Comparison of ENCODE assay signal across 20 cellular contexts in the genomic region with DNA sequence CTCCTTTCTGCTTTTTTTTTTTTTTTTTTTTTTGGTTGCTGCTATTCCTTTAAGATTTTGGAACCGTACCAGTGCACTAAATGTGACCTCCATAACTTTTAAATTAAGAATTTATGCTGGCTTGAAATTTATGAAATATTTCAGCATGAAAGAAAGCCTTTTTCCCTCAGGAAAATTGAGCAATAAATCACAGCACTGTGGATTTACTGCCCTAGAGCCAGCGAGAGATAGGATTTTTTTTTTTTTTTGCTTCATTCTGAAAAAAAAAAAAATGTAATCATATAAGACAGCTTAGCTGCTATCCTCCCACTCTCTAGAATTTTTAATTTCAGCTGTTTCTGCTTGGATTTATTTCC.
"Had no signal": no experiment of that assay in that cellular context is flagged by ENCODE, and none has a peak within 500 bp of the region (broad histone marks: within the 10 kb centered on the region; RNA-seq: fewer than 3 reads in every experiment).

No MANE protein-coding gene starts in this region.

- H2AFZ ChIP-seq: hepatocyte, neural progenitor cell had no signal

- H3K4me3 ChIP-seq: colonic mucosa, hepatocyte, mucosa of descending colon, neural progenitor cell, ovary, right atrium auricular region, suprapubic skin, thyroid gland, upper lobe of left lung, vagina had no signal

- H3K4me2 ChIP-seq: hepatocyte, neural progenitor cell had no signal

- H3K9me3 ChIP-seq: colonic mucosa, mucosa of descending colon, ovary, right atrium auricular region, suprapubic skin, thyroid gland, upper lobe of left lung, vagina had no signal

- H3K9ac ChIP-seq: neural progenitor cell had no signal

- H3K36me3 ChIP-seq: colonic mucosa, neural progenitor cell, ovary, right atrium auricular region, suprapubic skin, thyroid gland, upper lobe of left lung, vagina had no signal

- H3K27ac ChIP-seq: colonic mucosa, foreskin keratinocyte, hepatocyte, neural progenitor cell, ovary, right atrium auricular region, suprapubic skin, thyroid gland, upper lobe of left lung, vagina had no signal

- H3K27me3 ChIP-seq: colonic mucosa, foreskin keratinocyte, hepatocyte, neural progenitor cell, ovary, right atrium auricular region, suprapubic skin, thyroid gland, upper lobe of left lung, vagina had no signal

- H3K4me1 ChIP-seq: colonic mucosa, foreskin keratinocyte, neural progenitor cell, right atrium auricular region, suprapubic skin had no signal

- DNase-seq: colonic mucosa; dermis blood vessel endothelial cell; effector CD4-positive, alpha-beta T cell; foreskin keratinocyte; kidney; left cardiac atrium; left ventricle myocardium superior; mucosa of descending colon; naive thymus-derived CD8-positive, alpha-beta T cell; ovary; small intestine; stimulated activated CD4-positive, alpha-beta T cell treated with anti-CD3 and anti-CD28 coated beads, Interleukin-12 subunit alpha, Interleukin-12 subunit beta, amount 100 ng/mL, for 4 hours; stimulated activated naive CD4-positive, alpha-beta T cell treated with Interleukin-2 at 50 U/mL for 16 hours; thyroid gland; upper lobe of left lung had no signal
